Comparison of ENCODE assay signal across 8 cellular contexts in genomic region chr19:19115954-19116353, GRCh38. TPM values are rescaled to one million over a fixed set of nuclear protein-coding genes. Genes with fewer than 3 reads are reported as not detected.
DNase-seq lines count a peak whose midpoint lies in the region; ATAC-seq, FAIRE-seq and TF ChIP-seq lines count a peak whose summit lies in the region.

No MANE protein-coding gene starts in this region.

- CTCF ChIA-PET in activated CD4-positive, alpha-beta memory T cell treated with anti-CD3 and anti-CD28 coated beads, Interleukin-2, amount 10 ng/mL, durations not matched to agents 7 days and 5 days (lab: Charles Lee), result interaction anchor here (0.6 to 2.4 kb wide), 4 partner anchors 14 to 328 kb away, joined by 3 to 12 read pairs (median 6); partner anchors contain the start of gene SLC25A42

- no peaks in the 10 kb centered on the region for H3K4me1 Mint-ChIP-seq in activated CD4-positive, alpha-beta memory T cell treated with anti-CD3 and anti-CD28 coated beads, Interleukin-2, amount 10 ng/mL, durations not matched to agents 7 days and 5 days

- no peaks in the 10 kb centered on the region for H3K27me3 Mint-ChIP-seq in activated CD4-positive, alpha-beta memory T cell treated with anti-CD3 and anti-CD28 coated beads, Interleukin-2, amount 10 ng/mL, durations not matched to agents 7 days and 5 days

- H3K4me1 ChIP-seq in KMS-11 (ENCODE audit: low read depth, poor library complexity, severe bottlenecking), result no peaks in the 10 kb centered on the region

- H3K4me3 Mint-ChIP-seq in activated CD4-positive, alpha-beta memory T cell treated with anti-CD3 and anti-CD28 coated beads, Interleukin-2, amount 10 ng/mL, durations not matched to agents 7 days and 5 days, result no peak overlapping the region

- no peaks in the 10 kb centered on the region for H3K27me3 ChIP-seq in KMS-11 (ENCODE audit: insufficient read depth, low read depth)

- no peak overlapping the region for H3K27ac ChIP-seq in KMS-11

- ATAC-seq in HG02970 (IDR thresholded peaks at IDR 0.05; ENCODE audit: low FRiP score, unreplicated experiment), result no peak
- no peak for ATAC-seq in GM21423 (IDR thresholded peaks at IDR 0.05; ENCODE audit: unreplicated experiment)

- H3K4me3 ChIP-seq in KMS-11 (IDR thresholded peaks at IDR 0.05; ENCODE audit: insufficient read depth, low read depth, low read length), result no peak overlapping the region
- no peak overlapping the region for H3K4me3 ChIP-seq in fibroblast of the aortic adventitia (ENCODE audit: low read depth, low read length)

- TF ChIP-seq CTCF in D721Med (IDR thresholded peaks at IDR 0.05; ENCODE audit: insufficient read depth, missing control alignments) (peak; percentile 40), KMS-11 (conservative IDR thresholded peaks at IDR 0.05; ENCODE audit: low read depth, low read length) (peak; percentile 45; the same call in 1 of the 2 replicates), fibroblast of the aortic adventitia (IDR thresholded peaks at IDR 0.05; ENCODE audit: insufficient read depth, low read length) (peak; percentile 56)

- no peak for FAIRE-seq in D721Med (lab: Jason Lieb, UNC)

- no peak overlapping the region for H2AFZ ChIP-seq in KMS-11 (ENCODE audit: low read depth)

- H3K9me3 Mint-ChIP-seq in activated CD4-positive, alpha-beta memory T cell treated with anti-CD3 and anti-CD28 coated beads, Interleukin-2, amount 10 ng/mL, durations not matched to agents 7 days and 5 days, result no peaks in the 10 kb centered on the region

- H4K20me1 ChIP-seq in KMS-11 (ENCODE audit: insufficient read depth), result no peaks in the 10 kb centered on the region

- H3K79me2 ChIP-seq in KMS-11 (ENCODE audit: insufficient read depth, low read depth), result no peaks in the 10 kb centered on the region

- H3K9ac ChIP-seq in KMS-11, result no peak overlapping the region

- POLR2A ChIA-PET in activated CD4-positive, alpha-beta memory T cell treated with anti-CD3 and anti-CD28 coated beads, Interleukin-2, amount 10 ng/mL, durations not matched to agents 7 days and 5 days (lab: Charles Lee), result interaction anchor here (1.4 kb wide), 1 partner anchor 197 kb away, joined by 3 read pairs; the partner anchor contains the start of genes COPE and DDX49

- H3K27ac Mint-ChIP-seq in activated CD4-positive, alpha-beta memory T cell treated with anti-CD3 and anti-CD28 coated beads, Interleukin-2, amount 10 ng/mL, durations not matched to agents 7 days and 5 days, result no peak overlapping the region

- DNase-seq in D721Med (ENCODE audit: insufficient read length, low spot score) (peak; percentile 58), fibroblast of the aortic adventitia (ENCODE audit: low read depth) (peak; percentile 8), cerebellar nuclear complex (lab: John Stamatoyannopoulos, UW) (no peak)
- DNase-seq in activated CD4-positive, alpha-beta memory T cell treated with anti-CD3 and anti-CD28 coated beads, Interleukin-2, amount 10 ng/mL, durations not matched to agents 7 days and 5 days, result peak; percentile 59
- DNase-seq in stimulated activated CD4-positive, alpha-beta T cell treated with anti-CD3 and anti-CD28 coated beads, TNF-alpha, amount 100 ng/mL, for 24 hours (ENCODE audit: low read depth in 3 of 3), result peak in 2 of 3 experiments; percentile 9 to 47

- peaks cover 4% of the 10 kb centered on the region for H3K36me3 Mint-ChIP-seq in activated CD4-positive, alpha-beta memory T cell treated with anti-CD3 and anti-CD28 coated beads, Interleukin-2, amount 10 ng/mL, durations not matched to agents 7 days and 5 days (ENCODE audit: low read depth)

- H3K4me2 ChIP-seq in KMS-11, result no peak overlapping the region

- no peaks in the 10 kb centered on the region for H3K36me3 ChIP-seq in KMS-11 (ENCODE audit: insufficient read depth)

RNA-seq across cellular contexts. Expression of gene TMEM161A, which starts 22.3 kb away (rescaled TPM):
- total RNA-seq in activated CD4-positive, alpha-beta memory T cell treated with anti-CD3 and anti-CD28 coated beads, Interleukin-2, amount 10 ng/mL, durations not matched to agents 7 days and 5 days, result 10 to 100 TPM; 18.9 TPM
- total RNA-seq in fibroblast of the aortic adventitia (ENCODE audit: low replicate concordance), result 6.7 and 9.3 TPM in 2 replicates

RNA-seq across cellular contexts. Expression of gene SLC25A42, which starts 52.2 kb away (rescaled TPM):
- 10 to 100 TPM; 17.6 to 21.0 TPM for total RNA-seq in activated CD4-positive, alpha-beta memory T cell treated with anti-CD3 and anti-CD28 coated beads, Interleukin-2, amount 10 ng/mL, durations not matched to agents 7 days and 5 days
- total RNA-seq in fibroblast of the aortic adventitia (ENCODE audit: low replicate concordance), result 3.7 and 4.8 TPM in 2 replicates

RNA-seq across cellular contexts. Expression of gene MEF2B, which starts 54.1 kb away (rescaled TPM):
- total RNA-seq in activated CD4-positive, alpha-beta memory T cell treated with anti-CD3 and anti-CD28 coated beads, Interleukin-2, amount 10 ng/mL, durations not matched to agents 7 days and 5 days, result 1 to 10 TPM; 1.6 to 5.4 TPM
- 0.27 TPM in 1 of 2 replicates, not detected in the other for total RNA-seq in fibroblast of the aortic adventitia (ENCODE audit: low replicate concordance)

Comparison
In these comparisons a context has a peak if more than half of its experiments do, and no peak if none do; other contexts are left out.
1. DNase-seq: peak in D721Med (single experiment), activated CD4-positive, alpha-beta memory T cell treated with anti-CD3 and anti-CD28 coated beads, Interleukin-2, amount 10 ng/mL, durations not matched to agents 7 days and 5 days (single experiment), fibroblast of the aortic adventitia (single experiment) and stimulated activated CD4-positive, alpha-beta T cell treated with anti-CD3 and anti-CD28 coated beads, TNF-alpha, amount 100 ng/mL, for 24 hours (2 of 3); none in cerebellar nuclear complex (0 of 2).
2. Peak in every context shown above with its lines, with median percentiles within 50 percentile points of each other: CTCF ChIP-seq.